10 cellular contexts compared by ENCODE assay signal in the genomic region with DNA sequence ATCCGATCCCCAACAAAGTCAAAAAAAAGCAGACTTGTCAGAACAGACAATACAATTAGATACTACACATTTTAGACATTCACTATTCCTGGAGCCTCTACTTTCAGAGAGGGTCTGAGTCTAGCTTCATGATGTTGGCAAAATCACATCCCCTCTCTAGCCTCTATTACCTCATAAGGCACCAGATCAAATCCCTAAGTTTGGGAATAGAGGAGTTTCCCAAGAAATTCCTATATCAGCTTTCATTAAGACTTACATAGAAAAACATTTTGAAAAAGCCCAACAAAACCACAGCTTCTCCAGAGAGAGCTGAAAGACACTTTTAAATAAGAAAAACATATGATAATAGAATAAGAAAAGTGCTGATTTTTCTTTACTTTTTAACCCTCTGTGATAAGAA. TPM values are rescaled to one million over a fixed set of nuclear protein-coding genes. Genes with fewer than 3 reads are reported as not detected.
DNase-seq lines count a peak whose midpoint lies in the region; ATAC-seq and TF ChIP-seq lines count a peak whose summit lies in the region.
"Had no signal": no experiment of that assay in that cellular context is flagged by ENCODE, and none has a peak within 500 bp of the region (broad histone marks: within the 10 kb centered on the region; RNA-seq: fewer than 3 reads in every experiment).

No MANE protein-coding gene starts in this region.

- no peaks in the 10 kb centered on the region for H3K36me3 ChIP-seq in colonic mucosa
- H3K36me3 ChIP-seq in vagina: no peaks in the 10 kb centered on the region

- no peak overlapping the region for H3K4me3 ChIP-seq in colonic mucosa
- peak overlapping the region in 1 of 2 donors; percentile 23 for H3K4me3 ChIP-seq in vagina

- peaks cover 4% of the 10 kb centered on the region for H3K36me3 Mint-ChIP-seq in stimulated activated naive CD8-positive, alpha-beta T cell treated with anti-CD3 and anti-CD28 coated beads, Interleukin-15, Interleukin-2, amounts not matched to agents 100 ng/mL and 50 ng/mL, for 24 hours (ENCODE audit: low read depth)
- H3K36me3 Mint-ChIP-seq in natural killer cell treated with Interleukin-12 subunit alpha and Interleukin-12 subunit beta and Interleukin-15 and Interleukin-18, amount 100 ng/mL, for 72 hours: peaks cover 12% of the 10 kb centered on the region

- peak overlapping the region; percentile 6 for H3K4me3 Mint-ChIP-seq in stimulated activated naive CD8-positive, alpha-beta T cell treated with anti-CD3 and anti-CD28 coated beads, Interleukin-15, Interleukin-2, amounts not matched to agents 100 ng/mL and 50 ng/mL, for 24 hours
- H3K4me3 Mint-ChIP-seq in natural killer cell treated with Interleukin-12 subunit alpha and Interleukin-12 subunit beta and Interleukin-15 and Interleukin-18, amount 100 ng/mL, for 72 hours: peak overlapping the region; percentile 60

- intact Hi-C loops in colonic mucosa (cut with DNase I) (no loop called here), vagina (cut with DNase I) (loop anchor here (10.0 kb wide), 1 partner anchor 68 kb away; no protein-coding TSS in a partner anchor)

- H3K27me3 Mint-ChIP-seq in stimulated activated naive CD8-positive, alpha-beta T cell treated with anti-CD3 and anti-CD28 coated beads, Interleukin-15, Interleukin-2, amounts not matched to agents 100 ng/mL and 50 ng/mL, for 24 hours: no peaks in the 10 kb centered on the region
- H3K27me3 Mint-ChIP-seq in natural killer cell treated with Interleukin-12 subunit alpha and Interleukin-12 subunit beta and Interleukin-15 and Interleukin-18, amount 100 ng/mL, for 72 hours: no peaks in the 10 kb centered on the region

- peak overlapping the region in 1 of 2 donors; percentile 53 for H3K9ac ChIP-seq in colonic mucosa (ENCODE audit: low read depth in 2 of 2, low read length in 2 of 2)

- no peak for DNase-seq in stimulated activated naive CD8-positive, alpha-beta T cell treated with anti-CD3 and anti-CD28 coated beads, Interleukin-15, Interleukin-2, amounts not matched to agents 100 U/mL and 50 U/mL, for 24 hours
- DNase-seq in colonic mucosa (no peak), vagina (ENCODE audit: extremely low spot score in 2 of 2) (no peak), globus pallidus (ENCODE audit: low spot score) (no peak), iPS-NIHi7 (ENCODE audit: extremely low spot score) (no peak)
- no peak for DNase-seq in natural killer cell treated with Interleukin-12 subunit alpha and Interleukin-12 subunit beta and Interleukin-15 and Interleukin-18, amount 100 ng/mL, for 72 hours (ENCODE audit: low spot score)
- DNase-seq: NCI-H1694 treated with DMSO at 0.1 percent for 48 hours had no signal

- peaks cover 4% of the 10 kb centered on the region for H3K4me1 ChIP-seq in colonic mucosa
- H3K4me1 ChIP-seq in vagina: peaks cover 85% of the 10 kb centered on the region

- H3K9me3 ChIP-seq in colonic mucosa: no peaks in the 10 kb centered on the region
- H3K9me3 ChIP-seq in vagina: no peaks in the 10 kb centered on the region

- TF ChIP-seq POLR2A in vagina (IDR thresholded peaks at IDR 0.05): no peak

- H3K27ac Mint-ChIP-seq in stimulated activated naive CD8-positive, alpha-beta T cell treated with anti-CD3 and anti-CD28 coated beads, Interleukin-15, Interleukin-2, amounts not matched to agents 100 ng/mL and 50 ng/mL, for 24 hours: peak overlapping the region; percentile 58
- H3K27ac Mint-ChIP-seq in natural killer cell treated with Interleukin-12 subunit alpha and Interleukin-12 subunit beta and Interleukin-15 and Interleukin-18, amount 100 ng/mL, for 72 hours: peak overlapping the region; percentile 52 to 57

- H3K4me1 Mint-ChIP-seq in stimulated activated naive CD8-positive, alpha-beta T cell treated with anti-CD3 and anti-CD28 coated beads, Interleukin-15, Interleukin-2, amounts not matched to agents 100 ng/mL and 50 ng/mL, for 24 hours (ENCODE audit: low read depth): peaks cover 48% of the 10 kb centered on the region
- peaks cover 48 to 55% of the 10 kb centered on the region in 2 donors for H3K4me1 Mint-ChIP-seq in natural killer cell treated with Interleukin-12 subunit alpha and Interleukin-12 subunit beta and Interleukin-15 and Interleukin-18, amount 100 ng/mL, for 72 hours (ENCODE audit: low read depth in 2 of 2)

- TF ChIP-seq CTCF in colonic mucosa (IDR thresholded peaks at IDR 0.05) (no peak), vagina (IDR thresholded peaks at IDR 0.05) (no peak)

- ATAC-seq in stimulated activated naive CD8-positive, alpha-beta T cell treated with anti-CD3 and anti-CD28 coated beads, Interleukin-15, Interleukin-2, amounts not matched to agents 100 U/mL and 50 U/mL, for 24 hours: no peak
- no peak for ATAC-seq in natural killer cell treated with Interleukin-12 subunit alpha and Interleukin-12 subunit beta and Interleukin-15 and Interleukin-18, amount 100 ng/mL, for 72 hours
- no peak for ATAC-seq in HG02678 (IDR thresholded peaks at IDR 0.05; ENCODE audit: unreplicated experiment)

- H3K27ac ChIP-seq in colonic mucosa (peak overlapping the region; percentile 58), vagina (peak overlapping the region; percentile 72)

- no peaks in the 10 kb centered on the region for H3K27me3 ChIP-seq in colonic mucosa
- no peaks in the 10 kb centered on the region for H3K27me3 ChIP-seq in vagina

- H3K9me3 Mint-ChIP-seq in stimulated activated naive CD8-positive, alpha-beta T cell treated with anti-CD3 and anti-CD28 coated beads, Interleukin-15, Interleukin-2, amounts not matched to agents 100 ng/mL and 50 ng/mL, for 24 hours: no peaks in the 10 kb centered on the region
- H3K9me3 Mint-ChIP-seq in natural killer cell treated with Interleukin-12 subunit alpha and Interleukin-12 subunit beta and Interleukin-15 and Interleukin-18, amount 100 ng/mL, for 72 hours: no peaks in the 10 kb centered on the region

RNA-seq across cellular contexts. Expression of a gene that starts 4.5 kb away (rescaled TPM):
- total RNA-seq in colonic mucosa (10 to 100 TPM; 35.9 to 49.1 TPM), vagina (63.6 TPM)
- total RNA-seq in natural killer cell treated with Interleukin-12 subunit alpha and Interleukin-12 subunit beta and Interleukin-15 and Interleukin-18, amount 100 ng/mL, for 72 hours: 10 to 100 TPM; 54.1 to 97.0 TPM

RNA-seq across cellular contexts. Expression of a gene that starts 19.3 kb away (rescaled TPM):
- 1 to 10 TPM in 1 of 2 donors, under 1 TPM in 1; 0.58 to 1.6 TPM for total RNA-seq in colonic mucosa
- not detected for total RNA-seq in natural killer cell treated with Interleukin-12 subunit alpha and Interleukin-12 subunit beta and Interleukin-15 and Interleukin-18, amount 100 ng/mL, for 72 hours
- not detected for total RNA-seq in vagina
- total RNA-seq: activated CD8-positive, alpha-beta memory T cell treated with anti-CD3 and anti-CD28 coated beads for 36 hours had no signal

RNA-seq across cellular contexts. Expression of a gene that starts 58.2 kb away (rescaled TPM):
- total RNA-seq in colonic mucosa (10 to 100 TPM in 1 of 2 donors, 1 to 10 TPM in 1; 6.8 to 14.6 TPM), vagina (13.0 TPM)
- total RNA-seq in natural killer cell treated with Interleukin-12 subunit alpha and Interleukin-12 subunit beta and Interleukin-15 and Interleukin-18, amount 100 ng/mL, for 72 hours: 1 to 10 TPM in 1 of 2 donors, under 1 TPM in 1; 0.67 to 1.8 TPM
